17 cellular contexts compared by ENCODE assay signal in the genomic region with DNA sequence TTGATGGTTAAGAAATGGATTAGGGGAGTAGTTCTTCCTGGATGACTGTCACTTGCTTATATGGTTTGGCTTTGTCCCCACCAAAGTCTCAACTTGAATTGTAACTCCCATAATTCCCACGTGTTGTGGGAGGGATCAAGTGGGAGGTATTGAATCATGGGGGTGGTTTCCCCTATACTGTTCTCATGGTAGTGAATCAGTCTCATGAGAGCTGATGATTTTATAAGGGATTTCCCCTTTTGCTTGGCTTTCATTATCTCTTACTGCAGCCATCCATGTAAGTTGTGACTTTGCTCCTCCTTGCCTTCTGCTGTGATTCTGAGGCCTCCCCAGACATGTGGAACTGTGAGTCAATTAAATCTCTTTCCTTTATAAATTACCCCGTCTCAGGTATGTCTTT.
DNase-seq lines count a peak whose midpoint lies in the region; ATAC-seq and TF ChIP-seq lines count a peak whose summit lies in the region.
"Had no signal": no experiment of that assay in that cellular context is flagged by ENCODE, and none has a peak within 500 bp of the region (broad histone marks: within the 10 kb centered on the region; RNA-seq: fewer than 3 reads in every experiment).

No MANE protein-coding gene starts in this region.

- no peak for TF ChIP-seq CTCF in natural killer cell (IDR thresholded peaks at IDR 0.05)

- H3K4me1 Mint-ChIP-seq in activated T-helper 17 cell treated with anti-CD3 and anti-CD28 coated beads, Interleukin-2, amount 50 U/mL, for 72 hours: no peaks in the 10 kb centered on the region
- no peaks in the 10 kb centered on the region for H3K4me1 Mint-ChIP-seq in natural killer cell
- H3K4me1 Mint-ChIP-seq: B cell; CD8-positive, alpha-beta memory T cell; GM23338; H9 had no signal

- no peak for DNase-seq in activated CD4-positive, CD25-positive, alpha-beta regulatory T cell treated with anti-CD3 and anti-CD28 coated beads, Interleukin-2, amount 50 U/mL, for 72 hours
- DNase-seq in activated naive CD4-positive, alpha-beta T cell treated with anti-CD3 and anti-CD28 coated beads, Interleukin-2, amount 50 U/mL, for 72 hours (ENCODE audit: low spot score in 2 of 2): no peak
- DNase-seq in activated naive CD4-positive, alpha-beta T cell treated with anti-CD3 and anti-CD28 coated beads, Interleukin-2, amount 50 U/mL, for 16 hours: no peak
- DNase-seq in natural killer cell: no peak
- DNase-seq: CD4-positive, alpha-beta T cell; CD8-positive, alpha-beta memory T cell; DMS 273 treated with DMSO at 0.1 percent for 48 hours; DMS79; EL; GDM1; H9 had no signal

- no peak overlapping the region for H3K27ac Mint-ChIP-seq in activated naive CD4-positive, alpha-beta T cell treated with anti-CD3 and anti-CD28 coated beads, Interleukin-2, amount 50 U/mL, for 72 hours
- H3K27ac Mint-ChIP-seq in activated T-helper 17 cell treated with anti-CD3 and anti-CD28 coated beads, Interleukin-2, amount 50 U/mL, for 72 hours: no peak overlapping the region
- no peak overlapping the region for H3K27ac Mint-ChIP-seq in natural killer cell
- H3K27ac Mint-ChIP-seq: B cell; CD4-positive, alpha-beta T cell; CD8-positive, alpha-beta memory T cell; GM23338; H9 had no signal

- peak; percentile 17 to 27 for ATAC-seq in activated CD4-positive, CD25-positive, alpha-beta regulatory T cell treated with anti-CD3 and anti-CD28 coated beads, Interleukin-2, amount 50 U/mL, for 24 hours
- ATAC-seq in activated naive CD4-positive, alpha-beta T cell treated with anti-CD3 and anti-CD28 coated beads, Interleukin-2, amount 50 U/mL, for 72 hours: peak; percentile 16 to 73
- ATAC-seq in activated T-helper 17 cell treated with anti-CD3 and anti-CD28 coated beads, Interleukin-2, amount 50 U/mL, for 72 hours (replicated peaks): peak; percentile 60
- no peak for ATAC-seq in natural killer cell
- ATAC-seq: GM12878, GM23338, HCT116 had no signal

- intact Hi-C loops in natural killer cell (cut with micrococcal nuclease): no loop called here

- no peaks in the 10 kb centered on the region for H3K27me3 Mint-ChIP-seq in activated T-helper 17 cell treated with anti-CD3 and anti-CD28 coated beads, Interleukin-2, amount 50 U/mL, for 72 hours
- peaks cover 0 to 5% of the 10 kb centered on the region in 2 donors for H3K27me3 Mint-ChIP-seq in natural killer cell (ENCODE audit: low read depth in 2 of 2)
- H3K27me3 Mint-ChIP-seq: B cell; CD4-positive, alpha-beta T cell had no signal

- H3K36me3 Mint-ChIP-seq in activated naive CD4-positive, alpha-beta T cell treated with anti-CD3 and anti-CD28 coated beads, Interleukin-2, amount 50 U/mL, for 72 hours: peaks cover 13% of the 10 kb centered on the region in 2 donors
- no peaks in the 10 kb centered on the region for H3K36me3 Mint-ChIP-seq in activated T-helper 17 cell treated with anti-CD3 and anti-CD28 coated beads, Interleukin-2, amount 50 U/mL, for 72 hours (ENCODE audit: low read depth)
- no peaks in the 10 kb centered on the region for H3K36me3 Mint-ChIP-seq in natural killer cell
- H3K36me3 Mint-ChIP-seq: CD8-positive, alpha-beta memory T cell had no signal

- no peak overlapping the region for H3K4me3 Mint-ChIP-seq in activated T-helper 17 cell treated with anti-CD3 and anti-CD28 coated beads, Interleukin-2, amount 50 U/mL, for 72 hours
- no peak overlapping the region for H3K4me3 Mint-ChIP-seq in natural killer cell
- H3K4me3 Mint-ChIP-seq: B cell; CD4-positive, alpha-beta T cell; CD8-positive, alpha-beta memory T cell; GM23338; H9 had no signal

- H3K9me3 Mint-ChIP-seq in activated naive CD4-positive, alpha-beta T cell treated with anti-CD3 and anti-CD28 coated beads, Interleukin-2, amount 50 U/mL, for 72 hours: peaks cover 12 to 15% of the 10 kb centered on the region in 2 donors
- H3K9me3 Mint-ChIP-seq in activated T-helper 17 cell treated with anti-CD3 and anti-CD28 coated beads, Interleukin-2, amount 50 U/mL, for 72 hours: no peaks in the 10 kb centered on the region
- peaks cover 0 to 4% of the 10 kb centered on the region in 2 donors for H3K9me3 Mint-ChIP-seq in natural killer cell
- H3K9me3 Mint-ChIP-seq: CD4-positive, alpha-beta T cell had no signal

Comparison
In these comparisons a context has a peak if more than half of its experiments do, and no peak if none do; other contexts are left out.
1. ATAC-seq: peak in activated CD4-positive, CD25-positive, alpha-beta regulatory T cell treated with anti-CD3 and anti-CD28 coated beads, Interleukin-2, amount 50 U/mL, for 24 hours (2 of 2), activated naive CD4-positive, alpha-beta T cell treated with anti-CD3 and anti-CD28 coated beads, Interleukin-2, amount 50 U/mL, for 72 hours (2 of 2) and activated T-helper 17 cell treated with anti-CD3 and anti-CD28 coated beads, Interleukin-2, amount 50 U/mL, for 72 hours (single experiment); none in natural killer cell (0 of 3).